25 cellular contexts compared by ENCODE assay signal in genomic region chr5:6236170-6236793, GRCh38.
"Had no signal": no experiment of that assay in that cellular context is flagged by ENCODE, and none has a peak within 500 bp of the region (broad histone marks: within the 10 kb centered on the region; RNA-seq: fewer than 3 reads in every experiment).

No MANE protein-coding gene starts in this region.

- H3K4me3 ChIP-seq: adrenal gland, ascending aorta, dorsolateral prefrontal cortex, left ventricle myocardium inferior, suprapubic skin, tibial nerve had no signal

- DNase-seq: activated CD4-positive, alpha-beta T cell treated with anti-CD3 and anti-CD28 coated beads, Interleukin-2, amount 50 U/mL, for 1 hour; activated CD4-positive, CD25-positive, alpha-beta regulatory T cell treated with anti-CD3 and anti-CD28 coated beads, Interleukin-2, amount 50 U/mL, for 72 hours; activated naive CD4-positive, alpha-beta T cell; activated T-cell treated with anti-CD3 and anti-CD28 coated beads, Interleukin-2, amount 50 U/mL, for 24 hours; adrenal gland; brain microvascular endothelial cell; dorsolateral prefrontal cortex; effector memory CD8-positive, alpha-beta T cell; immature natural killer cell; kidney glomerular epithelial cell; left ventricle myocardium inferior; natural killer cell; small intestine; stimulated activated CD4-positive, alpha-beta T cell treated with anti-CD3 and anti-CD28 coated beads, Interleukin-2, amount 100 ng/mL, for 24 hours; stimulated activated naive CD8-positive, alpha-beta T cell treated with anti-CD3 and anti-CD28 coated beads, Interleukin-15, amount 100 ng/mL, for 72 hours; WERI-Rb-1 had no signal

- H3K27ac ChIP-seq: adrenal gland, ascending aorta, brain microvascular endothelial cell, foreskin keratinocyte, left ventricle myocardium inferior, suprapubic skin, tibial nerve, WERI-Rb-1 had no signal

- FAIRE-seq: colon, endothelial cell of umbilical vein, small intestine, urothelium cell line had no signal

- H3K27me3 ChIP-seq: adrenal gland, ascending aorta, brain microvascular endothelial cell, dorsolateral prefrontal cortex, foreskin keratinocyte, suprapubic skin, tibial nerve had no signal

- H3K36me3 ChIP-seq: adrenal gland, ascending aorta, brain microvascular endothelial cell, left ventricle myocardium inferior, suprapubic skin, tibial nerve, WERI-Rb-1 had no signal

- ATAC-seq: effector memory CD8-positive, alpha-beta T cell; foreskin keratinocyte; natural killer cell; sciatic nerve; stimulated activated effector memory CD8-positive, alpha-beta T cell treated with anti-CD3 and anti-CD28 coated beads, Interleukin-12 subunit alpha, Interleukin-12 subunit beta, amount 100 ng/mL, for 72 hours; stimulated activated naive CD8-positive, alpha-beta T cell treated with anti-CD3 and anti-CD28 coated beads, Interleukin-15, amount 100 ng/mL, for 72 hours had no signal

- H3K4me1 ChIP-seq: adrenal gland, ascending aorta, foreskin keratinocyte, left ventricle myocardium inferior, suprapubic skin, tibial nerve had no signal

- H3K9me3 ChIP-seq: adrenal gland had no signal
